Comparison of ENCODE assay signal across 8 cellular contexts in genomic region chr19:49486710-49487276, GRCh38. TPM values are rescaled to one million over a fixed set of nuclear protein-coding genes. Genes with fewer than 3 reads are reported as not detected.
A peak's percentile ranks its signal among the peaks of the same experiment; 100 is the strongest.
DNase-seq lines count a peak whose midpoint lies in the region; FAIRE-seq and TF ChIP-seq lines count a peak whose summit lies in the region.

No MANE protein-coding gene starts in this region.

- no peak for DNase-seq in GM12864 (ENCODE audit: low read depth)
- DNase-seq in SJSA1 (ENCODE audit: low read depth in 1 of 2, low spot score in 2 of 2), result no peak
- no peak for DNase-seq in epithelial cell of prostate (ENCODE audit: low read depth, low spot score)
- DNase-seq in cerebellar cortex (ENCODE audit: low spot score), result no peak
- no peak for DNase-seq in AML-193 (lab: John Stamatoyannopoulos, UW)
- DNase-seq in GM12892 (ENCODE audit: insufficient read length), result no peak
- DNase-seq in SKM-1 treated with dmso at 0.1 percent for 144 hours (lab: John Stamatoyannopoulos, UW; ENCODE audit: unreplicated experiment), result no peak

- peak overlapping the region; percentile 39 for H3K27ac ChIP-seq in SJSA1
- H3K27ac ChIP-seq in epithelial cell of prostate, result peak overlapping the region; percentile 92
- H3K27ac ChIP-seq in rectal smooth muscle tissue (ENCODE audit: low read depth, low read length), result peak overlapping the region; percentile 60

- H3K27me3 ChIP-seq in SJSA1 (replicated peaks) (no peaks in the 10 kb centered on the region), rectal smooth muscle tissue (ENCODE audit: control insufficient read depth, insufficient read depth, low read length) (no peaks in the 10 kb centered on the region)

- H3K4me3 ChIP-seq in GM12864 (ENCODE audit: low read depth, low read length) (peak overlapping the region; percentile 2), SJSA1 (no peak overlapping the region), rectal smooth muscle tissue (ENCODE audit: low read length) (peak overlapping the region; percentile 11)

- H3K36me3 ChIP-seq in SJSA1 (peaks cover 44% of the 10 kb centered on the region), rectal smooth muscle tissue (ENCODE audit: control insufficient read depth, insufficient read depth, low read length) (peaks cover 23% of the 10 kb centered on the region)

- H3K9me3 ChIP-seq in SJSA1 (replicated peaks), result no peaks in the 10 kb centered on the region

- no peak for TF ChIP-seq CTCF in GM12864 (IDR thresholded peaks at IDR 0.05; ENCODE audit: low read depth, low read length, missing control alignments)

- no peak for FAIRE-seq in GM12892 (lab: Jason Lieb, UNC)

- no peak for TF ChIP-seq POLR2A in GM12892 (IDR thresholded peaks at IDR 0.05; ENCODE audit: low read depth, low read length)

- H3K4me1 ChIP-seq in SJSA1 (replicated peaks) (peaks cover 15% of the 10 kb centered on the region), rectal smooth muscle tissue (ENCODE audit: control insufficient read depth, insufficient read depth, low read length) (peaks cover 15% of the 10 kb centered on the region)

- peak overlapping the region; percentile 6 for H3K9ac ChIP-seq in rectal smooth muscle tissue (ENCODE audit: low read length)

RNA-seq across cellular contexts. Expression of gene RPL13A, which starts 0.6 kb away (rescaled TPM):
- total RNA-seq in SJSA1 (2014; rRNA removed; shearing (Covaris generic)), result 1,714 and 2,572 TPM in 2 replicates
- polyA plus RNA-seq in GM12892 (2012; ENCODE audit: missing spikeins), result 4,907 TPM

RNA-seq across cellular contexts. Expression of gene RPS11, which starts 9.4 kb away (rescaled TPM):
- total RNA-seq in SJSA1 (2014; rRNA removed; shearing (Covaris generic)), result 2,318 and 2,803 TPM in 2 replicates
- 6,590 TPM for polyA plus RNA-seq in GM12892 (2012; ENCODE audit: missing spikeins)

RNA-seq across cellular contexts. Expression of gene FLT3LG, which starts 12.8 kb away (rescaled TPM):
- 0.95 TPM in 1 of 2 replicates, not detected in the other for total RNA-seq in SJSA1 (2014; rRNA removed; shearing (Covaris generic))
- 4.3 TPM for polyA plus RNA-seq in GM12892 (2012; ENCODE audit: missing spikeins)

RNA-seq across cellular contexts. Expression of gene FCGRT, which starts 25.7 kb away (rescaled TPM):
- total RNA-seq in SJSA1 (2014; rRNA removed; shearing (Covaris generic)), result 11.8 and 21.5 TPM in 2 replicates
- not detected for polyA plus RNA-seq in GM12892 (2012; ENCODE audit: missing spikeins)

RNA-seq across cellular contexts. Expression of gene ALDH16A1, which starts 33.8 kb away (rescaled TPM):
- total RNA-seq in SJSA1 (2014; rRNA removed; shearing (Covaris generic)), result 37.5 and 52.9 TPM in 2 replicates
- polyA plus RNA-seq in GM12892 (2012; ENCODE audit: missing spikeins), result 1.9 TPM

Comparison
In these comparisons a context has a peak if more than half of its experiments do, and no peak if none do; other contexts are left out.
1. H3K27ac ChIP-seq: peak in every context shown above with its lines; median percentile 92 in epithelial cell of prostate; 60 in rectal smooth muscle tissue; 39 in SJSA1.